Comparison of ENCODE assay signal across 8 cellular contexts in the genomic region with DNA sequence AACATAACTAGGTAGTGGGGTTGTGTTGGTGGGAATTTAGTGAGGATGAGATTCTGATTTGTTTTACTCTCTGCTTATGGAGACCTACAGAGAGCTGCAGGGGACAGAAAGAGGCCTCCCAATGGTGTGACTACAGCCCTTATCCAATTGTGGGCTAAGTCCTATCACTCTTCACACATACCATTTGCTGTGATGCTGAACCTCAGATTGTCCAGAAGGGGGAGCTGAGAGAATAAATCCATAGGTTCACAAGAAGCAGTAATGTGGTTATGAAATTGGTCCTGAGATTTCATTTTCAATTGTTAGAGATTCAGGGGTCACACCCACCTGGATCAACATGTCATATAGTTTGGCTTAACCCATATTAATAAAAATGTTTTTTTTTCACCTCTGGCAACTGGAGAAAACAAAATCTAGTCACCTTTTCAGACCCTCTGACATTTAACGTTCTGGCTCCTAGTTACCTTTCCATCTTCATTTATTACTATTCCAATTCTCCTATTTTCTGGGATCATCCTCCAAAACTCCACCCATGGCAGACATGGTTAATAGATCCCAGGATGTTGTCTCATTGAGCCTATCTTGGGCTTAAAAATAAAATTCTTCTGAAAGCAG. TPM values are rescaled to one million over a fixed set of nuclear protein-coding genes. Genes with fewer than 3 reads are reported as not detected.
DNase-seq lines count a peak whose midpoint lies in the region; ATAC-seq and TF ChIP-seq lines count a peak whose summit lies in the region.

No MANE protein-coding gene starts in this region.

- no peaks in the 10 kb centered on the region for H3K4me1 ChIP-seq in heart right ventricle

- no peaks in the 10 kb centered on the region for H3K4me1 Mint-ChIP-seq in T-helper 17 cell
- no peaks in the 10 kb centered on the region for H3K4me1 Mint-ChIP-seq in activated naive CD4-positive, alpha-beta T cell treated with anti-CD3 and anti-CD28 coated beads, Interleukin-2, amount 10 ng/mL, durations not matched to agents 7 days and 5 days

- intact Hi-C loops in heart right ventricle (cut with DNase I): no loop called here
- intact Hi-C loops in left ventricle myocardium superior (cut with micrococcal nuclease): no loop called here

- no peak overlapping the region for H3K4me3 ChIP-seq in heart right ventricle

- ATAC-seq in heart right ventricle (no peak), left ventricle myocardium superior (no peak), T-helper 17 cell (peak; percentile 36), GM21367 (IDR thresholded peaks at IDR 0.05; ENCODE audit: unreplicated experiment) (no peak)

- peak in 8 of 9 donors; percentile 16 to 60 (median 44) for TF ChIP-seq CTCF in heart right ventricle (IDR thresholded peaks at IDR 0.05)

- no peaks in the 10 kb centered on the region for H3K36me3 Mint-ChIP-seq in T-helper 17 cell (ENCODE audit: low read depth)
- no peaks in the 10 kb centered on the region for H3K36me3 Mint-ChIP-seq in activated naive CD4-positive, alpha-beta T cell treated with anti-CD3 and anti-CD28 coated beads, Interleukin-2, amount 10 ng/mL, durations not matched to agents 7 days and 5 days

- H3K27me3 Mint-ChIP-seq in T-helper 17 cell: peaks cover 28% of the 10 kb centered on the region
- H3K27me3 Mint-ChIP-seq in activated naive CD4-positive, alpha-beta T cell treated with anti-CD3 and anti-CD28 coated beads, Interleukin-2, amount 10 ng/mL, durations not matched to agents 7 days and 5 days: peaks cover 22% of the 10 kb centered on the region

- H3K27ac Mint-ChIP-seq in T-helper 17 cell: no peak overlapping the region
- H3K27ac Mint-ChIP-seq in activated naive CD4-positive, alpha-beta T cell treated with anti-CD3 and anti-CD28 coated beads, Interleukin-2, amount 10 ng/mL, durations not matched to agents 7 days and 5 days: no peak overlapping the region

- H3K9me3 ChIP-seq in heart right ventricle: peaks cover 0 to 34% (median 0%) of the 10 kb centered on the region in 11 donors
- no peaks in the 10 kb centered on the region for H3K9me3 ChIP-seq in T-helper 17 cell (ENCODE audit: control insufficient read depth, low read length, poor library complexity, severe bottlenecking)

- peaks cover 8% of the 10 kb centered on the region for H3K9me3 Mint-ChIP-seq in activated naive CD4-positive, alpha-beta T cell treated with anti-CD3 and anti-CD28 coated beads, Interleukin-2, amount 10 ng/mL, durations not matched to agents 7 days and 5 days

- no peak overlapping the region for H3K27ac ChIP-seq in heart right ventricle

- 83 to 89% methylated on average over 1 of the region's 1 CpG for WGBS in heart right ventricle, 2 donors

- H3K4me3 Mint-ChIP-seq in T-helper 17 cell: no peak overlapping the region
- no peak overlapping the region for H3K4me3 Mint-ChIP-seq in activated naive CD4-positive, alpha-beta T cell treated with anti-CD3 and anti-CD28 coated beads, Interleukin-2, amount 10 ng/mL, durations not matched to agents 7 days and 5 days

- no peaks in the 10 kb centered on the region for H3K36me3 ChIP-seq in heart right ventricle

- peaks cover 0 to 21% (median 5%) of the 10 kb centered on the region in 7 donors for H3K27me3 ChIP-seq in heart right ventricle

- CTCF ChIA-PET in activated naive CD4-positive, alpha-beta T cell treated with anti-CD3 and anti-CD28 coated beads, Interleukin-2, amount 10 ng/mL, durations not matched to agents 7 days and 5 days (lab: Charles Lee): interaction anchor here (1.7 kb wide), 1 partner anchor 9 kb away, joined by 7 read pairs; no protein-coding TSS in a partner anchor

- DNase-seq in heart right ventricle (no peak), left ventricle myocardium superior (no peak), Kasumi-1 (lab: John Stamatoyannopoulos, UW) (peak; percentile 62 to 79), T-helper 17 cell (no peak), iPS-NIHi7 (ENCODE audit: extremely low spot score) (peak; percentile 71), HK-2 (ENCODE audit: unreplicated experiment) (no peak)
- DNase-seq in activated naive CD4-positive, alpha-beta T cell treated with anti-CD3 and anti-CD28 coated beads, Interleukin-2, amount 10 ng/mL, durations not matched to agents 7 days and 5 days: no peak

RNA-seq across cellular contexts. Expression of gene PTPN5, which starts 53.3 kb away (rescaled TPM):
- total RNA-seq in heart right ventricle: 1 to 10 TPM; 1.5 to 8.8 (median 3.5) TPM
- 1 to 10 TPM; 4.4 to 5.8 TPM for polyA plus RNA-seq in heart right ventricle
- 1.2 TPM for total RNA-seq in left ventricle myocardium superior
- total RNA-seq in T-helper 17 cell: not detected

Comparison
In these comparisons a context has a peak if more than half of its experiments do, and no peak if none do; other contexts are left out.
1. DNase-seq: peak in Kasumi-1 (2 of 2) and iPS-NIHi7 (single experiment); none in heart right ventricle (0 of 2), left ventricle myocardium superior (single experiment), T-helper 17 cell (0 of 3), HK-2 (single experiment) and activated naive CD4-positive, alpha-beta T cell treated with anti-CD3 and anti-CD28 coated beads, Interleukin-2, amount 10 ng/mL, durations not matched to agents 7 days and 5 days (single experiment).